Comparison of ENCODE assay signal across 29 cellular contexts in the genomic region with DNA sequence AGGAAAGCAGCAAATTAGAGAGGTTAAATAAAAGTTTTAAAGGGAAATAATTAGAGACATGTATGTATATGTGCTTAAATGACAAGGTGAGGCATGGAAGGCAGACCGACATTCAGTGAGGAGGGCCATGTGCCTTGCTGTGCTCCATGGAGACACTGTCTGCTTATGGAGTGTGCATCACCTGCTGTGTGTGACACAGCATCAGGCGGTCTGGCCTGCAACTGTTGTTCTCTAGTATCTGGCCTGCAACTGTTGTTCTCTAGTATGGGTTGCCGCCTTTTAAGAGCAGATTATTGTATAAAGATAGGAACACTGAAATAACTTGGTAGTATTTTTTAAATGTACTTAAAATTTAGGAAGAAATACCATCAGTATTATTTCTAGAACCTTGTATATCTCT.
"Had no signal": no experiment of that assay in that cellular context is flagged by ENCODE, and none has a peak within 500 bp of the region (broad histone marks: within the 10 kb centered on the region; RNA-seq: fewer than 3 reads in every experiment).

No MANE protein-coding gene starts in this region.

- H3K9me3 ChIP-seq: left lung, lower lobe of right lung, neutrophil, psoas muscle, right lobe of liver, stomach, testis, thyroid gland, transverse colon, upper lobe of left lung, vagina had no signal

- DNase-seq: kidney glomerular epithelial cell; left cardiac atrium; left lung; lower lobe of right lung; mammary epithelial cell; mesenchymal stem cell; naive B cell; natural killer cell; nephron progenitor cell; occipital lobe; psoas muscle; right lobe of liver; stimulated activated CD4-positive, alpha-beta T cell treated with anti-CD3 and anti-CD28 coated beads, Interleukin-12 subunit alpha, Interleukin-12 subunit beta, amount 100 ng/mL, for 4 hours; stimulated activated CD4-positive, alpha-beta T cell treated with anti-CD3 and anti-CD28 coated beads, Interleukin-15, amount 100 ng/mL, for 24 hours; stimulated activated CD4-positive, alpha-beta T cell treated with anti-CD3 and anti-CD28 coated beads, Interleukin-2, amount 100 ng/mL, for 24 hours; stimulated activated CD4-positive, alpha-beta T cell treated with anti-CD3 and anti-CD28 coated beads, Interleukin-4, amount 100 ng/mL, for 1 hour; stimulated activated naive B cell treated with anti-CD40 and anti-IgM and Interleukin-4, amounts not matched to agents 10 μg/mL and 1 μg/mL and 100 μg/mL, for 72 hours; stimulated activated naive CD8-positive, alpha-beta T cell treated with anti-CD3 and anti-CD28 coated beads, Interleukin-15, Interleukin-2, amounts not matched to agents 100 U/mL and 50 U/mL, for 24 hours; stomach; testis; thyroid gland; transverse colon; upper lobe of left lung had no signal

- H3K4me3 ChIP-seq: hepatocyte, left lung, lower lobe of right lung, neural progenitor cell, psoas muscle, right lobe of liver, skin epidermis, stomach, testis, thyroid gland, transverse colon, upper lobe of left lung, vagina had no signal

- H3K27me3 ChIP-seq: hepatocyte, left lung, neural progenitor cell, neutrophil, right lobe of liver, stomach, testis, thyroid gland, transverse colon, upper lobe of left lung, vagina had no signal

- H3K4me1 ChIP-seq: left lung, lower lobe of right lung, neural progenitor cell, parathyroid adenoma, psoas muscle, right lobe of liver, stomach, testis, thyroid gland, upper lobe of left lung, vagina had no signal

- H2AFZ ChIP-seq: hepatocyte, neural progenitor cell, parathyroid adenoma had no signal

- H3K27ac ChIP-seq: hepatocyte, left lung, lower lobe of right lung, neural progenitor cell, neutrophil, parathyroid adenoma, psoas muscle, right lobe of liver, skin epidermis, stomach, testis, thyroid gland, transverse colon, upper lobe of left lung, vagina had no signal

- H3K79me2 ChIP-seq: hepatocyte, parathyroid adenoma had no signal

- ATAC-seq: left cardiac atrium; left lung; lower lobe of right lung; natural killer cell; psoas muscle; right lobe of liver; stimulated activated naive B cell treated with anti-CD40 and anti-IgM and Interleukin-4, amounts not matched to agents 10 μg/mL and 1 μg/mL and 100 μg/mL, for 72 hours; stimulated activated naive CD8-positive, alpha-beta T cell treated with anti-CD3 and anti-CD28 coated beads, Interleukin-15, Interleukin-2, amounts not matched to agents 100 U/mL and 50 U/mL, for 24 hours had no signal

- H3K4me2 ChIP-seq: hepatocyte, neural progenitor cell had no signal

- H3K9ac ChIP-seq: neural progenitor cell, parathyroid adenoma had no signal

- H3K36me3 ChIP-seq: neural progenitor cell, neutrophil, right lobe of liver, thyroid gland, vagina had no signal
